ENCODE assay signal across 1 cellular context in the genomic region with DNA sequence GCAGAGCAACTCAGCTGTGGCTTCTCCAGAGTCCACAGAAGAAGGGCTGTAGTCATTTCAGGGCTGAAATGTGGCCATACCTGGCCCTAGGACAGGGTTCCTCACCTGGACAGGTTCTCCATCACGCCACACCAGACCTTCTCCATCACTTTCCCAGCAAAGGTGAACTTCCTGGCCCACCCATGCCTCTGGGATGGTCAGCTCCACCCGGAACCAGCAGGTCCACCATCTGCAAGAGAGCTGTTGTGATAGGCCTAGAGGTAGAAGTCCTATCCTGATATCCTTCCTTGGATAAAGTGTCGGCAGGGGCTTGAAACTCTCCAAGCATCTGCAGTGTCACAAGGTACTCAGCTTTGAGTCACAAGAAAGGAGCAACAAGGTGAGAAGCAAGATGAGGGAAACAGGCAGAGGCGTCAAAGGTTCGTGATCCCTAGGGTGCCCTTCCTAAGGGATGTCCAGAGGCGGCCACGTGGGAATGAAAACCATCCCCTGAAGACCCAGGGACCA.
TF ChIP-seq lines count a peak whose summit lies in the region.

No MANE protein-coding gene starts in this region.

TF ChIP-seq in HCT116, 20 proteins besides CTCF, POLR2A, EP300 and RAD21 (continued from another document):
- TF ChIP-seq, protein P1, sequence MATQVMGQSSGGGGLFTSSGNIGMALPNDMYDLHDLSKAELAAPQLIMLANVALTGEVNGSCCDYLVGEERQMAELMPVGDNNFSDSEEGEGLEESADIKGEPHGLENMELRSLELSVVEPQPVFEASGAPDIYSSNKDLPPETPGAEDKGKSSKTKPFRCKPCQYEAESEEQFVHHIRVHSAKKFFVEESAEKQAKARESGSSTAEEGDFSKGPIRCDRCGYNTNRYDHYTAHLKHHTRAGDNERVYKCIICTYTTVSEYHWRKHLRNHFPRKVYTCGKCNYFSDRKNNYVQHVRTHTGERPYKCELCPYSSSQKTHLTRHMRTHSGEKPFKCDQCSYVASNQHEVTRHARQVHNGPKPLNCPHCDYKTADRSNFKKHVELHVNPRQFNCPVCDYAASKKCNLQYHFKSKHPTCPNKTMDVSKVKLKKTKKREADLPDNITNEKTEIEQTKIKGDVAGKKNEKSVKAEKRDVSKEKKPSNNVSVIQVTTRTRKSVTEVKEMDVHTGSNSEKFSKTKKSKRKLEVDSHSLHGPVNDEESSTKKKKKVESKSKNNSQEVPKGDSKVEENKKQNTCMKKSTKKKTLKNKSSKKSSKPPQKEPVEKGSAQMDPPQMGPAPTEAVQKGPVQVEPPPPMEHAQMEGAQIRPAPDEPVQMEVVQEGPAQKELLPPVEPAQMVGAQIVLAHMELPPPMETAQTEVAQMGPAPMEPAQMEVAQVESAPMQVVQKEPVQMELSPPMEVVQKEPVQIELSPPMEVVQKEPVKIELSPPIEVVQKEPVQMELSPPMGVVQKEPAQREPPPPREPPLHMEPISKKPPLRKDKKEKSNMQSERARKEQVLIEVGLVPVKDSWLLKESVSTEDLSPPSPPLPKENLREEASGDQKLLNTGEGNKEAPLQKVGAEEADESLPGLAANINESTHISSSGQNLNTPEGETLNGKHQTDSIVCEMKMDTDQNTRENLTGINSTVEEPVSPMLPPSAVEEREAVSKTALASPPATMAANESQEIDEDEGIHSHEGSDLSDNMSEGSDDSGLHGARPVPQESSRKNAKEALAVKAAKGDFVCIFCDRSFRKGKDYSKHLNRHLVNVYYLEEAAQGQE (IDR thresholded peaks at IDR 0.05; ENCODE audit: low read depth): no peak
- TF ChIP-seq TCF7L2 (IDR thresholded peaks at IDR 0.05; ENCODE audit: borderline replicate concordance, extremely low read depth, insufficient read depth, insufficient read length) (no peak), SIN3A (IDR thresholded peaks at IDR 0.05; ENCODE audit: low read depth) (0 out of 2 replicates have a peak, but pooled peaks have one; percentile 12), YY1 (IDR thresholded peaks at IDR 0.05; ENCODE audit: extremely low read depth, insufficient replicate concordance, low read depth, low read length) (no peak), EZH2phosphoT487 (IDR thresholded peaks at IDR 0.05; ENCODE audit: borderline replicate concordance) (no peak), EGR1 (IDR thresholded peaks at IDR 0.05; ENCODE audit: low read depth) (no peak)
